ENCODE assay signal across 12 cellular contexts in genomic region chr22:32533265-32534068, GRCh38. TPM values are rescaled to one million over a fixed set of nuclear protein-coding genes. Genes with fewer than 3 reads are reported as not detected.
A peak's percentile ranks its signal among the peaks of the same experiment; 100 is the strongest.
DNase-seq lines count a peak whose midpoint lies in the region; ATAC-seq and TF ChIP-seq lines count a peak whose summit lies in the region.
"Had no signal": no experiment of that assay in that cellular context is flagged by ENCODE, and none has a peak within 500 bp of the region (broad histone marks: within the 10 kb centered on the region; RNA-seq: fewer than 3 reads in every experiment).

No MANE protein-coding gene starts in this region.

- H3K9me2 ChIP-seq in GM23338 (ENCODE audit: insufficient read depth), result no peaks in the 10 kb centered on the region

- H3K27ac ChIP-seq in GM23338 (ENCODE audit: low read depth) (no peak overlapping the region), liver (ENCODE audit: low read depth in 1 of 2, low read length in 2 of 2) (peak overlapping the region in 1 of 2 donors; percentile 40), stomach (peak overlapping the region; percentile 13 to 75 (median 61)), foreskin keratinocyte (no peak overlapping the region)
- H3K27ac ChIP-seq: VCaP had no signal

- H3K4me1 ChIP-seq in GM23338 (ENCODE audit: insufficient read depth) (no peaks in the 10 kb centered on the region; the same call in 1 of the 2 replicates), liver (ENCODE audit: control insufficient read depth in 4 of 4, insufficient read depth in 4 of 4, low read length in 3 of 4) (peaks cover 2 to 20% (median 9%) of the 10 kb centered on the region in 4 donors), stomach (peaks cover 25 to 44% (median 33%) of the 10 kb centered on the region in 4 donors), foreskin keratinocyte (no peaks in the 10 kb centered on the region)

- no peaks in the 10 kb centered on the region for H3K36me3 ChIP-seq in GM23338 (ENCODE audit: insufficient read depth)
- no peaks in the 10 kb centered on the region for H3K36me3 ChIP-seq in liver (ENCODE audit: control insufficient read depth in 4 of 4, insufficient read depth in 3 of 4, low read depth in 1 of 4, low read length in 3 of 4)
- no peaks in the 10 kb centered on the region for H3K36me3 ChIP-seq in stomach
- H3K36me3 ChIP-seq: Peyer's patch had no signal

- H3K27ac Mint-ChIP-seq in GM23338 (0 out of 2 replicates have a peak overlapping the region, but pooled peaks have one; percentile 22), brain (peak overlapping the region in 3 of 5 experiments; percentile 17 to 30 (median 22))
- H3K27ac Mint-ChIP-seq in stimulated activated naive B cell treated with anti-CD40 and anti-IgM and Interleukin-4, amounts not matched to agents 10 μg/mL and 1 μg/mL and 100 μg/mL, for 72 hours, result no peak overlapping the region
- H3K27ac Mint-ChIP-seq: activated T-cell treated with anti-CD3 and anti-CD28 coated beads, Interleukin-2, amount 50 U/mL, for 24 hours had no signal

- H3K9me3 ChIP-seq in liver (ENCODE audit: control insufficient read depth in 4 of 4, low read length in 3 of 4), result no peaks in the 10 kb centered on the region
- H3K9me3 ChIP-seq in stomach, result no peaks in the 10 kb centered on the region
- H3K9me3 ChIP-seq: Caco-2, Peyer's patch had no signal

- in situ Hi-C loops in ACHN (cut with HindIII; ENCODE audit: low pct_ligation_motif_present, low pct_unique_long_range_greater_than_20kb, low sequenced_read_pairs), result no loop called here

- H3K9ac ChIP-seq in liver (ENCODE audit: low read depth in 1 of 2, low read length in 2 of 2), result no peak overlapping the region

- intact Hi-C loops in stomach (cut with DNase I; ENCODE audit: low total_unique reads), result loop anchor here (10.0 kb wide), 2 partner anchors 101 to 261 kb away; no protein-coding TSS in a partner anchor

- H4K20me1 ChIP-seq in GM23338 (replicated peaks; ENCODE audit: insufficient read depth), result no peaks in the 10 kb centered on the region

- no peak overlapping the region for H2AFZ ChIP-seq in GM23338

- TF ChIP-seq CTCF in GM23338 (conservative IDR thresholded peaks at IDR 0.05; ENCODE audit: low read depth in 2 of 2) (no peak), brain (conservative IDR thresholded peaks at IDR 0.05) (no peak), liver (IDR thresholded peaks at IDR 0.05; ENCODE audit: low read depth, low read length, missing input control) (no peak), stomach (IDR thresholded peaks at IDR 0.05) (no peak), foreskin keratinocyte (conservative IDR thresholded peaks at IDR 0.05) (no peak)

- no peaks in the 10 kb centered on the region for H3K79me2 ChIP-seq in GM23338 (replicated peaks; ENCODE audit: insufficient read depth)

- H3K4me3 Mint-ChIP-seq in GM23338 (no peak overlapping the region), brain (no peak overlapping the region)
- no peak overlapping the region for H3K4me3 Mint-ChIP-seq in stimulated activated naive B cell treated with anti-CD40 and anti-IgM and Interleukin-4, amounts not matched to agents 10 μg/mL and 1 μg/mL and 100 μg/mL, for 72 hours
- H3K4me3 Mint-ChIP-seq: activated T-cell treated with anti-CD3 and anti-CD28 coated beads, Interleukin-2, amount 50 U/mL, for 24 hours had no signal

- H3K4me1 Mint-ChIP-seq in GM23338 (peaks cover 8% of the 10 kb centered on the region), brain (peaks cover 46% of the 10 kb centered on the region)
- peaks cover 1 to 13% of the 10 kb centered on the region in 2 donors for H3K4me1 Mint-ChIP-seq in stimulated activated naive B cell treated with anti-CD40 and anti-IgM and Interleukin-4, amounts not matched to agents 10 μg/mL and 1 μg/mL and 100 μg/mL, for 72 hours

- WGBS in liver, result 85% methylated on average over 14 of the region's 14 CpGs
- 71 to 82% (median 74%) methylated on average over 13 to 14 of the region's 14 CpGs for WGBS in stomach, 5 donors

- DNase-seq in GM23338 (ENCODE audit: low spot score) (no peak), stomach (no peak), foreskin keratinocyte (no peak), ACHN (no peak)
- DNase-seq in stimulated activated naive B cell treated with anti-CD40 and anti-IgM and Interleukin-4, amounts not matched to agents 10 μg/mL and 1 μg/mL and 100 μg/mL, for 72 hours, result no peak
- DNase-seq: activated T-cell treated with anti-CD3 and anti-CD28 coated beads, Interleukin-2, amount 50 U/mL, for 24 hours had no signal

- H3F3A ChIP-seq in GM23338 (replicated peaks; ENCODE audit: low read depth), result no peaks in the 10 kb centered on the region; the same call in 1 of the 2 replicates

- TF ChIP-seq POLR2A in stomach (IDR thresholded peaks at IDR 0.05), result no peak

- no peaks in the 10 kb centered on the region; the same call in 2 of the 3 replicates for H3K9me3 Mint-ChIP-seq in GM23338
- H3K9me3 Mint-ChIP-seq in brain, result peaks cover 0 to 8% (median 0%) of the 10 kb centered on the region in 5 experiments
- H3K9me3 Mint-ChIP-seq in stimulated activated naive B cell treated with anti-CD40 and anti-IgM and Interleukin-4, amounts not matched to agents 10 μg/mL and 1 μg/mL and 100 μg/mL, for 72 hours, result peaks cover under 1% of the 10 kb centered on the region in 2 donors
- H3K9me3 Mint-ChIP-seq: activated T-cell treated with anti-CD3 and anti-CD28 coated beads, Interleukin-2, amount 50 U/mL, for 24 hours had no signal

- H3K27me3 Mint-ChIP-seq in GM23338 (ENCODE audit: insufficient read depth, low read depth, poor library complexity) (peaks cover 18% of the 10 kb centered on the region), brain (no peaks in the 10 kb centered on the region)
- peaks cover 23% of the 10 kb centered on the region in 2 donors for H3K27me3 Mint-ChIP-seq in stimulated activated naive B cell treated with anti-CD40 and anti-IgM and Interleukin-4, amounts not matched to agents 10 μg/mL and 1 μg/mL and 100 μg/mL, for 72 hours

- no peak for TF ChIP-seq EP300 in stomach (IDR thresholded peaks at IDR 0.05)

- no peak overlapping the region for H3K4me2 ChIP-seq in GM23338

- no peak for TF ChIP-seq RAD21 in liver (IDR thresholded peaks at IDR 0.05)

- ATAC-seq in GM23338 (no peak), GM19395 (IDR thresholded peaks at IDR 0.05; ENCODE audit: unreplicated experiment) (no peak), foreskin keratinocyte (no peak)
- no peak for ATAC-seq in stimulated activated naive B cell treated with anti-CD40 and anti-IgM and Interleukin-4, amounts not matched to agents 10 μg/mL and 1 μg/mL and 100 μg/mL, for 72 hours (replicated peaks)

- H3K4me3 ChIP-seq in GM23338, result no peak overlapping the region
- H3K4me3 ChIP-seq in liver (ENCODE audit: low read depth in 1 of 3, low read length in 3 of 3), result no peak overlapping the region
- no peak overlapping the region for H3K4me3 ChIP-seq in stomach
- H3K4me3 ChIP-seq: Peyer's patch had no signal

- no peaks in the 10 kb centered on the region for H3K27me3 ChIP-seq in GM23338 (ENCODE audit: insufficient read depth)
- no peaks in the 10 kb centered on the region for H3K27me3 ChIP-seq in liver (ENCODE audit: control insufficient read depth in 4 of 4, insufficient read depth in 4 of 4, low read length in 3 of 4)
- peaks cover 0 to 26% (median 0%) of the 10 kb centered on the region in 3 donors for H3K27me3 ChIP-seq in stomach
- H3K27me3 ChIP-seq in foreskin keratinocyte, result no peaks in the 10 kb centered on the region
- H3K27me3 ChIP-seq: Peyer's patch had no signal

- H3K36me3 Mint-ChIP-seq in GM23338 (ENCODE audit: low read depth), result peaks cover 5% of the 10 kb centered on the region; the same call in 2 of the 3 replicates
- H3K36me3 Mint-ChIP-seq in brain, result peaks cover 9% of the 10 kb centered on the region
- peaks cover under 1 to 1% of the 10 kb centered on the region in 2 donors for H3K36me3 Mint-ChIP-seq in stimulated activated naive B cell treated with anti-CD40 and anti-IgM and Interleukin-4, amounts not matched to agents 10 μg/mL and 1 μg/mL and 100 μg/mL, for 72 hours

TF ChIP-seq in liver, 16 proteins besides CTCF, POLR2A, EP300 and RAD21 (continues in another document):
- TF ChIP-seq GABPA (IDR thresholded peaks at IDR 0.05 in 1 of 2, conservative IDR thresholded peaks at IDR 0.05 in 1 of 2) (no peak), TAF1 (conservative IDR thresholded peaks at IDR 0.05) (no peak), EGR1 (IDR thresholded peaks at IDR 0.05; ENCODE audit: low read depth in 2 of 2) (no peak), HNF4G (IDR thresholded peaks at IDR 0.05) (no peak), REST (IDR thresholded peaks at IDR 0.05) (no peak)

RNA-seq across cellular contexts. Expression of gene FBXO7, which starts 58.9 kb away (rescaled TPM):
- total RNA-seq in GM23338 (2014; rRNA removed; shearing (Covaris generic)), result 62.7 and 68.5 TPM in 2 replicates
- polyA plus RNA-seq in GM23338 (2016; fragmentation: Nextera tagmentation; extraction: Ambion mirVana), result 32.7 and 38.6 TPM in 2 replicates
- 123 TPM for polyA plus RNA-seq in brain (ENCODE audit: insufficient read depth, low read depth, low replicate concordance)
- 100 to 1,000 TPM in 1 of 2 donors, 10 to 100 TPM in 1; 54.6 to 179 TPM for total RNA-seq in liver
- 10 to 100 TPM; 37.9 to 47.0 TPM for polyA plus RNA-seq in liver
- total RNA-seq in stomach, result 100 to 1,000 TPM in 1 of 5 donors, 10 to 100 TPM in 4; 44.9 to 132 (median 66.9) TPM
- 10 to 100 TPM; 53.5 to 86.6 (median 64.9) TPM for polyA plus RNA-seq in stomach
- 91.6 and 94.8 TPM in 2 replicates for total RNA-seq in foreskin keratinocyte
- 78.4 and 82.2 TPM in 2 replicates for polyA plus RNA-seq in foreskin keratinocyte

Comparison
In these comparisons a context has a peak if more than half of its experiments do, and no peak if none do; other contexts are left out.
1. H3K27ac ChIP-seq: peak in stomach (5 of 5); none in GM23338 (single experiment) and foreskin keratinocyte (single experiment).